ENCODE assay signal across 20 cellular contexts in genomic region chr1:29729281-29729680, GRCh38.
"Had no signal": no experiment of that assay in that cellular context is flagged by ENCODE, and none has a peak within 500 bp of the region (broad histone marks: within the 10 kb centered on the region; RNA-seq: fewer than 3 reads in every experiment).

No MANE protein-coding gene starts in this region.

- DNase-seq: stimulated activated CD4-positive, alpha-beta T cell treated with anti-CD3 and anti-CD28 coated beads, Interleukin-2, amount 100 ng/mL, for 48 hours; stimulated activated CD4-positive, alpha-beta T cell treated with anti-CD3 and anti-CD28 coated beads, Interleukin-4, amount 100 ng/mL, for 1 hour; stimulated activated CD4-positive, alpha-beta T cell treated with anti-CD3 and anti-CD28 coated beads, Interleukin-4, amount 100 ng/mL, for 24 hours; stimulated activated CD4-positive, alpha-beta T cell treated with anti-CD3 and anti-CD28 coated beads, Interleukin-4, amount 100 ng/mL, for 4 hours; stimulated activated CD8-positive, alpha-beta memory T cell treated with anti-CD3 and anti-CD28 coated beads, Interleukin-4, amount 100 ng/mL, for 48 hours; stimulated activated naive B cell treated with anti-CD40 and anti-IgM and Interleukin-4, amounts not matched to agents 10 μg/mL and 1 μg/mL and 100 μg/mL, for 72 hours; stimulated activated naive CD4-positive, alpha-beta T cell; stimulated activated naive CD4-positive, alpha-beta T cell treated with Interleukin-2 at 50 U/mL for 16 hours; stimulated activated naive CD8-positive, alpha-beta T cell treated with anti-CD3 and anti-CD28 coated beads, Interleukin-15, amount 100 ng/mL, for 72 hours; stimulated activated naive CD8-positive, alpha-beta T cell treated with anti-CD3 and anti-CD28 coated beads, Interleukin-15, Interleukin-2, amounts not matched to agents 100 U/mL and 50 U/mL, for 24 hours; stomach; substantia nigra; testis; thyroid gland; tibial artery; transverse colon; trophoblast cell; upper lobe of left lung; upper lobe of right lung; uterus had no signal
